In genomic region chr17:5115673-5116651, GRCh38 we compare ENCODE assay signal across 15 cellular contexts. TPM values are rescaled to one million over a fixed set of nuclear protein-coding genes. Genes with fewer than 3 reads are reported as not detected.
DNase-seq lines count a peak whose midpoint lies in the region; ATAC-seq, FAIRE-seq and TF ChIP-seq lines count a peak whose summit lies in the region.
"Had no signal": no experiment of that assay in that cellular context is flagged by ENCODE, and none has a peak within 500 bp of the region (broad histone marks: within the 10 kb centered on the region; RNA-seq: fewer than 3 reads in every experiment).

Gene USP6, plus strand, starts transcription at chr17:5116032. Its CDS starts 14,336 bp downstream, at chr17:5130368.

- 0 out of 2 replicates have a peak within 1 kb of the TSS, but pooled peaks have one; percentile 22 for H3K18ac ChIP-seq in H1 (ENCODE audit: extremely low read depth, low read length)

- peaks cover 0 to under 1% (median 0%) of the 10 kb centered on the region in 4 experiments; a peak in 1 of 7 replicates for H3K4me1 ChIP-seq in H1 (replicated peaks in 1 of 4; ENCODE audit: control insufficient read depth in 3 of 4, insufficient read depth in 4 of 4, low read length in 3 of 4)
- H3K4me1 ChIP-seq in psoas muscle, result peaks cover 17% of the 10 kb centered on the region
- H3K4me1 ChIP-seq: parathyroid adenoma had no signal

- ATAC-seq in psoas muscle (no peak), GM18868 (IDR thresholded peaks at IDR 0.05; ENCODE audit: unreplicated experiment) (no peak), HG02610 (IDR thresholded peaks at IDR 0.05; ENCODE audit: unreplicated experiment) (no peak)
- ATAC-seq: Panc1 had no signal

- H4K91ac ChIP-seq in H1 (replicated peaks; ENCODE audit: insufficient read length, low read length), result no peak within 1 kb of the TSS

- no peak for TF ChIP-seq CTCF in CD14-positive monocyte (IDR thresholded peaks at IDR 0.05)
- no peak for TF ChIP-seq CTCF in GM20000 (IDR thresholded peaks at IDR 0.05; ENCODE audit: extremely low read depth, missing control alignments)
- no peak for TF ChIP-seq CTCF in H1 (IDR thresholded peaks at IDR 0.05; ENCODE audit: control extremely low read depth in 1 of 3, insufficient read depth in 1 of 3, low read depth in 1 of 3, low read length in 3 of 3)
- TF ChIP-seq CTCF in psoas muscle (IDR thresholded peaks at IDR 0.05), result no peak

- H3K4me1 Mint-ChIP-seq in CD14-positive monocyte, result peaks cover 16% of the 10 kb centered on the region

- no peak within 1 kb of the TSS for H3K4ac ChIP-seq in H1 (replicated peaks; ENCODE audit: insufficient read length, low read depth, low read length)

- no peak for DNase-seq in CD14-positive monocyte (ENCODE audit: low spot score)
- peak; percentile 25 for DNase-seq in GM20000 (ENCODE audit: low spot score)
- DNase-seq in H1 (ENCODE audit: low read depth in 1 of 2, low spot score in 2 of 2), result peak in 1 of 2 experiments; percentile 57
- DNase-seq in psoas muscle, result no peak
- no peak for DNase-seq in cerebellar cortex (ENCODE audit: low spot score)
- DNase-seq: activated CD8-positive, alpha-beta memory T cell treated with anti-CD3 and anti-CD28 coated beads for 24 hours; activated effector memory CD4-positive, alpha-beta T cell treated with Interleukin-2 at 50 U/mL for 16 hours; NCI-H2029; NCI-H510A treated with DMSO at 0.1 percent for 48 hours had no signal

- H3K4me3 ChIP-seq in H1 (ENCODE audit: extremely low read depth in 1 of 4, insufficient read depth in 2 of 4, low read depth in 3 of 4, low read length in 4 of 4) (no peak within 1 kb of the TSS), psoas muscle (peak within 1 kb of the TSS; percentile 27)

- H3K36me3 Mint-ChIP-seq in CD14-positive monocyte, result peaks cover 8 to 11% of the 10 kb centered on the region in 2 donors

- H3K27me3 ChIP-seq in H1 (replicated peaks in 1 of 4; ENCODE audit: control insufficient read depth in 3 of 4, extremely low read depth in 1 of 4, insufficient read depth in 3 of 4, low read length in 3 of 4), result peaks cover 0 to 2% (median 0%) of the 10 kb centered on the region in 4 experiments; a peak in 2 of 7 replicates
- peaks cover 3 to 25% (median 11%) of the 10 kb centered on the region in 3 donors for H3K27me3 ChIP-seq in psoas muscle (ENCODE audit: insufficient read depth in 3 of 3, low read length in 2 of 3)

- WGBS in H1 (ENCODE audit: extremely low coverage in 1 of 2, insufficient coverage in 1 of 2, insufficient read length in 1 of 2, insufficient replicate concordance in 2 of 2, low coverage in 1 of 2, low lambda C conversion rate in 2 of 2, missing lambda C conversion rate in 1 of 2), 2 experiments, result 91% methylated on average over 41 of the region's 87 CpGs; no CpG with 5 or more reads in 1 of the 2 experiments
- 18 to 24% (median 19%) methylated on average over 64 to 87 of the region's 87 CpGs for WGBS in psoas muscle, 3 donors

- no peaks in the 10 kb centered on the region for H3K36me3 ChIP-seq in H1 (ENCODE audit: control insufficient read depth in 2 of 4, insufficient read depth in 4 of 4, low read length in 3 of 4)
- peaks cover 0 to 11% of the 10 kb centered on the region in 2 donors for H3K36me3 ChIP-seq in psoas muscle (ENCODE audit: insufficient read depth in 1 of 2, low read depth in 1 of 2)

- peak within 1 kb of the TSS; percentile 81 for H4K8ac ChIP-seq in H1 (ENCODE audit: extremely low read depth, insufficient read depth, low read length)

- POLR2A ChIA-PET in H1 (lab: Charles Lee; ENCODE audit: partially characterized antibody), result interaction anchor here (2.1 kb wide), 1 partner anchor 13 kb away, joined by 5 read pairs; no protein-coding TSS in a partner anchor

- CTCF ChIA-PET in H1 (lab: Charles Lee; ENCODE audit: partially characterized antibody), result interaction anchor here (1.5 kb wide), 1 partner anchor 10 kb away, joined by 3 read pairs; no protein-coding TSS in a partner anchor

- H3K9ac ChIP-seq in H1 (replicated peaks in 1 of 4; ENCODE audit: extremely low read depth in 1 of 4, low read depth in 3 of 4, low read length in 3 of 4), result no peak within 1 kb of the TSS
- H3K9ac ChIP-seq: parathyroid adenoma had no signal

- H2AK5ac ChIP-seq in H1 (ENCODE audit: low read depth, low read length), result no peak within 1 kb of the TSS

- H2BK15ac ChIP-seq in H1 (ENCODE audit: low read length), result no peak within 1 kb of the TSS

- H3K27ac Mint-ChIP-seq in CD14-positive monocyte, result no peak within 1 kb of the TSS
- H3K27ac Mint-ChIP-seq: dendritic cell treated with granulocyte-macrophage colony-stimulating factor and Interleukin-4, amounts not matched to agents 40 ng/mL and 50 ng/mL, for 4 days had no signal

- FAIRE-seq in H1 (lab: Jason Lieb, UNC), result no peak

- peaks cover 0 to 3% of the 10 kb centered on the region in 2 experiments; a peak in 1 of 4 replicates for H3K9me3 ChIP-seq in H1 (ENCODE audit: insufficient read depth in 2 of 2, low read depth in 1 of 2, low read length in 1 of 2)
- H3K9me3 ChIP-seq in psoas muscle, result no peaks in the 10 kb centered on the region

- H3K4me2 ChIP-seq in H1 (ENCODE audit: insufficient read depth in 1 of 2, low read depth in 2 of 2, low read length in 2 of 2), result no peak within 1 kb of the TSS

- H4K20me1 ChIP-seq in H1 (replicated peaks in 1 of 2; ENCODE audit: control insufficient read depth in 1 of 2, insufficient read depth in 2 of 2, low read length in 2 of 2), result peaks cover 0 to 2% of the 10 kb centered on the region in 2 experiments

- TF ChIP-seq POLR2A in H1 (IDR thresholded peaks at IDR 0.05; ENCODE audit: control extremely low read depth in 1 of 2, low read depth in 2 of 2, low read length in 2 of 2), result no peak

- no peak within 1 kb of the TSS for H2BK20ac ChIP-seq in H1 (ENCODE audit: low read length)

- peak within 1 kb of the TSS; percentile 18 to 67 for H3K4me3 Mint-ChIP-seq in CD14-positive monocyte
- H3K4me3 Mint-ChIP-seq: dendritic cell treated with granulocyte-macrophage colony-stimulating factor and Interleukin-4, amounts not matched to agents 40 ng/mL and 50 ng/mL, for 4 days had no signal

- no peaks in the 10 kb centered on the region for H3K79me1 ChIP-seq in H1 (ENCODE audit: low read depth, low read length)

- H3K27ac ChIP-seq in H1 (ENCODE audit: low read depth, low read length) (no peak within 1 kb of the TSS), psoas muscle (no peak within 1 kb of the TSS)
- H3K27ac ChIP-seq: parathyroid adenoma had no signal

- no peak within 1 kb of the TSS for H2AFZ ChIP-seq in H1 (ENCODE audit: low read length)
- H2AFZ ChIP-seq: parathyroid adenoma had no signal

- peaks cover 0 to 3% of the 10 kb centered on the region in 2 experiments; a peak in 2 of 4 replicates for H3K79me2 ChIP-seq in H1 (ENCODE audit: control insufficient read depth in 1 of 2, insufficient read depth in 2 of 2, low read length in 2 of 2)
- H3K79me2 ChIP-seq: parathyroid adenoma had no signal

- H3K23ac ChIP-seq in H1 (ENCODE audit: insufficient read length), result no peak within 1 kb of the TSS

- H3K14ac ChIP-seq in H1 (ENCODE audit: insufficient read length), result no peak within 1 kb of the TSS

- H3K27me3 Mint-ChIP-seq in CD14-positive monocyte (ENCODE audit: low read depth in 3 of 3), result peaks cover 40 to 57% (median 51%) of the 10 kb centered on the region in 3 donors

- intact Hi-C loops in CD14-positive monocyte (cut with micrococcal nuclease), result no loop called here
- intact Hi-C loops in psoas muscle (cut with DNase I), result no loop called here

- peaks cover 14 to 34% (median 27%) of the 10 kb centered on the region in 7 donors for H3K9me3 Mint-ChIP-seq in CD14-positive monocyte

- H4K5ac ChIP-seq in H1 (ENCODE audit: insufficient read length, low read depth, low read length), result no peak within 1 kb of the TSS

- no peak within 1 kb of the TSS for H3K56ac ChIP-seq in H1 (replicated peaks; ENCODE audit: insufficient read length, low read depth, low read length)

- H3K23me2 ChIP-seq in H1 (ENCODE audit: low read depth, low read length), result peaks cover 9% of the 10 kb centered on the region

- H2BK5ac ChIP-seq in H1 (ENCODE audit: low read depth, low read length), result no peak within 1 kb of the TSS

- no peak for TF ChIP-seq RAD21 in H1 (IDR thresholded peaks at IDR 0.05 in 1 of 2, conservative IDR thresholded peaks at IDR 0.05 in 1 of 2; ENCODE audit: low read depth in 2 of 2, low read length in 2 of 2)

- no peak within 1 kb of the TSS for H2BK120ac ChIP-seq in H1 (replicated peaks; ENCODE audit: low read depth, low read length)

- no peak within 1 kb of the TSS for H2BK12ac ChIP-seq in H1 (ENCODE audit: low read depth, low read length)

- no peak for TF ChIP-seq EP300 in H1 (IDR thresholded peaks at IDR 0.05; ENCODE audit: borderline replicate concordance in 1 of 2, low read depth in 2 of 2, low read length in 2 of 2)

TF ChIP-seq in H1, 55 proteins besides CTCF, POLR2A, EP300 and RAD21:
- TF ChIP-seq ASH2L (IDR thresholded peaks at IDR 0.05; ENCODE audit: low read length) (no peak), SAP30 (IDR thresholded peaks at IDR 0.05; ENCODE audit: insufficient read depth, insufficient replicate concordance, low read length) (no peak), ATF3 (IDR thresholded peaks at IDR 0.05; ENCODE audit: insufficient read depth, low read depth, low read length) (no peak), YY1 (IDR thresholded peaks at IDR 0.05; ENCODE audit: low read depth, low read length) (no peak), CHD2 (IDR thresholded peaks at IDR 0.05; ENCODE audit: low read length) (no peak)
- TF ChIP-seq, protein P1, sequence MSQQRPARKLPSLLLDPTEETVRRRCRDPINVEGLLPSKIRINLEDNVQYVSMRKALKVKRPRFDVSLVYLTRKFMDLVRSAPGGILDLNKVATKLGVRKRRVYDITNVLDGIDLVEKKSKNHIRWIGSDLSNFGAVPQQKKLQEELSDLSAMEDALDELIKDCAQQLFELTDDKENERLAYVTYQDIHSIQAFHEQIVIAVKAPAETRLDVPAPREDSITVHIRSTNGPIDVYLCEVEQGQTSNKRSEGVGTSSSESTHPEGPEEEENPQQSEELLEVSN (IDR thresholded peaks at IDR 0.05), result peak; percentile 92
TF ChIP-seq in H1: peak in this region for 1.

RNA-seq across cellular contexts. Expression of gene USP6, which starts in this region (rescaled TPM):
- polyA plus RNA-seq in CD14-positive monocyte (under 1 TPM; 0.02 TPM), H1 (2011; rRNA removed) (0.05 and 0.08 TPM in 2 replicates), psoas muscle (under 1 TPM; 0.05 to 0.37 (median 0.25) TPM)
- total RNA-seq in H1 (2021; fragmentation: NEBNext Ultra II Directional; extraction: Animal tissue kit (Norgen Biotek cat#: 25700)), result 0.25 and 0.32 TPM in 2 replicates
- 0.12 TPM for polyA plus RNA-seq in H1 (2011; cell fraction: cytosol; rRNA removed)
- polyA plus RNA-seq in H1 (2011; cell fraction: nucleus; rRNA removed), result 0.48 TPM
- 0.11 to 0.16 TPM (median 0.13 TPM) in 4 replicates for polyA plus RNA-seq in H1 (2012, experiment 1 of 2)
- not detected for polyA plus RNA-seq in H1 (2012, experiment 2 of 2)
- polyA plus RNA-seq in H1 (2013, experiment 1 of 2), result 0.04 TPM
- polyA plus RNA-seq in H1 (2013, experiment 2 of 2), result 0.02 TPM
- 0.12 and 0.28 TPM in 2 replicates for polyA minus RNA-seq in H1 (2011; rRNA and poly(A)+ RNA removed)
- 0.15 TPM for polyA minus RNA-seq in H1 (2011; cell fraction: cytosol; rRNA and poly(A)+ RNA removed)
- polyA minus RNA-seq in H1 (2011; cell fraction: nucleus; rRNA and poly(A)+ RNA removed), result 0.50 TPM
- total RNA-seq in psoas muscle, result 1 to 10 TPM in 1 of 4 donors, under 1 TPM in 3; 0.40 to 3.2 (median 0.41) TPM
- polyA plus RNA-seq: BJ had no signal
